ENCODE assay signal across 13 cellular contexts in the genomic region with DNA sequence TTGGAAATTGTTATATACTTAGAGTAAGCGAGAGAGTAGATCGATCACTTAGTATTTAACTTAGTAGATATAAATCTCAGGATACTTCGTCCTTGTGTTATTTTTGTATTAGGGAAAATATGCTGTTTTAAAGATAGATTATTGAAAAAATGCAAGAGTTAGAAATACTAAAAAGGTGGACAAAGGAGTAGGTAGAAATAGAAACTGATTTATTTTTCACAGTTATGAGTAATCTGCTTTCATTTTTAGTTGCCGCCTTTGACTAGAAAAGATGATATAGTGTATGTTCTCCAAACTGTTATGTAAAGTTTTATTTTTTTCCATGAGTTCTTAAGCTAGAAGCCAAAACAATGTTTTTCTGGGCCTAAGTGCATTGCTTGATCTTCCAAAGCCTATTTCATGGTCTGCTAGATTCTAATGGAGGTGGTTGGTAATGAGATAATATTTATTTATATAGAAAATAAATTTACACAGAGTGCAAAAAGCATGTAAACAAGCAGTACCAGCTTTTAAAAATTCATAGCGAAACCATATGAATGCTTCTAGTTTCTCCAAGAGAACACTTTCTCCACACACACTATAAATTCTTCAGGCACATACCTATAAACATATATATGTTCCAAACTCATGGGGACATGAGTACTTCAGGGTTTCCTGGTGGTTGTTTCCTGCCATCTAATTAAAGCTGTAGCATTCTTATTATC.
DNase-seq lines count a peak whose midpoint lies in the region; ATAC-seq, FAIRE-seq and TF ChIP-seq lines count a peak whose summit lies in the region.
"Had no signal": no experiment of that assay in that cellular context is flagged by ENCODE, and none has a peak within 500 bp of the region (broad histone marks: within the 10 kb centered on the region; RNA-seq: fewer than 3 reads in every experiment).

No MANE protein-coding gene starts in this region.

- TF ChIP-seq EP300 in GM12878 (IDR thresholded peaks at IDR 0.05; ENCODE audit: borderline replicate concordance in 1 of 2, control insufficient read depth in 1 of 2, low read depth in 2 of 2, low read length in 2 of 2) = peak in 1 of 2 experiments; percentile 53; a peak in 2 of 4 replicates

- ATAC-seq in GM19395 (IDR thresholded peaks at IDR 0.05; ENCODE audit: unreplicated experiment) = peak; percentile 80
- ATAC-seq in HG02973 (IDR thresholded peaks at IDR 0.05; ENCODE audit: unreplicated experiment) = peak; percentile 73
- peak; percentile 79 for ATAC-seq in GM12878
- no peak for ATAC-seq in heart right ventricle
- ATAC-seq: left colon had no signal

- 2% methylated on average over 5 of the region's 5 CpGs for WGBS in GM12878 (ENCODE audit: insufficient coverage, insufficient replicate concordance, low lambda C conversion rate, missing lambda C conversion rate)
- 87 to 92% methylated on average over 5 of the region's 5 CpGs for WGBS in heart right ventricle, 2 donors

- peak overlapping the region; percentile 52; the same call in 1 of the 2 replicates for H2AFZ ChIP-seq in GM12878 (ENCODE audit: control insufficient read depth, low read depth, low read length)

- intact Hi-C loops in GM12878 (cut with micrococcal nuclease; ENCODE audit: unreplicated experiment) (no loop called here), heart right ventricle (cut with DNase I) (no loop called here)

- H3K4me3 ChIP-seq in GM12878 (no peak overlapping the region; the same call in 1 of the 2 replicates), heart right ventricle (no peak overlapping the region)
- H3K4me3 ChIP-seq: testis had no signal

- TF ChIP-seq CTCF in GM10266 (IDR thresholded peaks at IDR 0.05; ENCODE audit: control insufficient read depth, insufficient read depth, low read depth, missing control alignments) (no peak), GM12878 (IDR thresholded peaks at IDR 0.05 in 2 of 3, conservative IDR thresholded peaks at IDR 0.05 in 1 of 3; ENCODE audit: control insufficient read depth in 2 of 3, extremely low read depth in 1 of 3, insufficient read depth in 1 of 3, low read depth in 3 of 3, low read length in 3 of 3) (no peak), heart right ventricle (IDR thresholded peaks at IDR 0.05) (no peak)

- peak overlapping the region; percentile 70 for H3K4me2 ChIP-seq in GM12878 (ENCODE audit: control insufficient read depth, insufficient read depth)

- no peaks in the 10 kb centered on the region for H3K36me3 ChIP-seq in GM12878 (ENCODE audit: control insufficient read depth in 2 of 2, insufficient read depth in 2 of 2, low read length in 1 of 2)
- no peaks in the 10 kb centered on the region for H3K36me3 ChIP-seq in heart right ventricle

- no peak for TF ChIP-seq RAD21 in GM12878 (IDR thresholded peaks at IDR 0.05; ENCODE audit: insufficient read depth, low read depth, low read length)

- H3K27me3 ChIP-seq in GM12878 (replicated peaks in 1 of 2; ENCODE audit: control insufficient read depth in 2 of 2, insufficient read depth in 2 of 2, low read length in 1 of 2) (no peaks in the 10 kb centered on the region), heart right ventricle (no peaks in the 10 kb centered on the region)
- H3K27me3 ChIP-seq: testis had no signal

- no peak for FAIRE-seq in GM12878 (lab: Jason Lieb, UNC)
- FAIRE-seq: H1 had no signal

- DNase-seq in GM10266 (ENCODE audit: extremely low spot score) = peak; percentile 24
- DNase-seq in GM12878 (ENCODE audit: low read depth, low spot score) = peak; percentile 21
- no peak for DNase-seq in COR-L47 (lab: John Stamatoyannopoulos, UW)
- no peak for DNase-seq in heart right ventricle
- no peak for DNase-seq in HuH-7.5 (ENCODE audit: low spot score)
- no peak for DNase-seq in NCI-H2196 treated with DMSO at 0.1 percent for 48 hours (lab: John Stamatoyannopoulos, UW; ENCODE audit: unreplicated experiment)
- DNase-seq: NCI-H1436 had no signal

- no peak for TF ChIP-seq POLR2A in GM12878 (IDR thresholded peaks at IDR 0.05; ENCODE audit: low read depth, low read length)

- peak overlapping the region; percentile 45 for H3K27ac ChIP-seq in GM12878 (ENCODE audit: control insufficient read depth, insufficient read depth)
- H3K27ac ChIP-seq in heart right ventricle = no peak overlapping the region
- H3K27ac ChIP-seq: C4-2B, testis had no signal

- H3K9ac ChIP-seq in GM12878 (ENCODE audit: control insufficient read depth, insufficient read depth, low read length) = no peak overlapping the region

- POLR2A ChIA-PET in GM12878 (lab: Charles Lee) = interaction anchor here (1.3 kb wide), 1 partner anchor 61 kb away, joined by 4 read pairs; a partner anchor contains a TSS

- SMC1A ChIA-PET in GM12878 (lab: Charles Lee; ENCODE audit: uncharacterized antibody, unreplicated experiment) = interaction anchor here (0.6 to 7.5 kb wide), 4 partner anchors 27 to 195 kb away, joined by 3 to 53 read pairs (median 4); no protein-coding TSS in a partner anchor

- H3K9me3 ChIP-seq in GM12878 (replicated peaks; ENCODE audit: control insufficient read depth, insufficient read depth, low read length) = no peaks in the 10 kb centered on the region
- no peaks in the 10 kb centered on the region for H3K9me3 ChIP-seq in heart right ventricle
- H3K9me3 ChIP-seq: testis had no signal

- no peaks in the 10 kb centered on the region for H3K79me2 ChIP-seq in GM12878 (ENCODE audit: control insufficient read depth, insufficient read depth, low read length)

- no peaks in the 10 kb centered on the region for H4K20me1 ChIP-seq in GM12878 (ENCODE audit: control insufficient read depth, insufficient read depth)

- RAD21 ChIA-PET in GM12878 (lab: Charles Lee; ENCODE audit: unreplicated experiment) = interaction anchor here (0.8 to 1.4 kb wide), 3 partner anchors 43 to 61 kb away, joined by 3 to 6 read pairs (median 5); a partner anchor contains a TSS

- CTCF ChIA-PET in GM12878 (lab: Yijun Ruan, JAX) = interaction anchor here (0.7 to 3.0 kb wide), 3 partner anchors 14 to 61 kb away, joined by 3 to 14 read pairs (median 7); a partner anchor contains a TSS

- BruUV-seq in GM12878 (replicated peaks; lab: Mats Ljungman, UMichigan) = no TSS peak

- H3K4me1 ChIP-seq in GM12878 (ENCODE audit: control insufficient read depth, insufficient read depth, low read length) (peaks cover 33% of the 10 kb centered on the region), heart right ventricle (peaks cover 0 to 16% (median 0%) of the 10 kb centered on the region in 9 donors)
- H3K4me1 ChIP-seq: testis had no signal

- in situ Hi-C loops in GM12878 (cut with MboI) = no loop called here

TF ChIP-seq in GM12878, 131 proteins besides CTCF, POLR2A, EP300 and RAD21 (continues in another document):
- TF ChIP-seq NFIC (IDR thresholded peaks at IDR 0.05; ENCODE audit: low read depth, low read length) (peak; percentile 92), EED (IDR thresholded peaks at IDR 0.05; ENCODE audit: low read depth) (no peak), MTA2 (IDR thresholded peaks at IDR 0.05; ENCODE audit: low read depth) (peak; percentile 56)
- TF ChIP-seq, protein P1, sequence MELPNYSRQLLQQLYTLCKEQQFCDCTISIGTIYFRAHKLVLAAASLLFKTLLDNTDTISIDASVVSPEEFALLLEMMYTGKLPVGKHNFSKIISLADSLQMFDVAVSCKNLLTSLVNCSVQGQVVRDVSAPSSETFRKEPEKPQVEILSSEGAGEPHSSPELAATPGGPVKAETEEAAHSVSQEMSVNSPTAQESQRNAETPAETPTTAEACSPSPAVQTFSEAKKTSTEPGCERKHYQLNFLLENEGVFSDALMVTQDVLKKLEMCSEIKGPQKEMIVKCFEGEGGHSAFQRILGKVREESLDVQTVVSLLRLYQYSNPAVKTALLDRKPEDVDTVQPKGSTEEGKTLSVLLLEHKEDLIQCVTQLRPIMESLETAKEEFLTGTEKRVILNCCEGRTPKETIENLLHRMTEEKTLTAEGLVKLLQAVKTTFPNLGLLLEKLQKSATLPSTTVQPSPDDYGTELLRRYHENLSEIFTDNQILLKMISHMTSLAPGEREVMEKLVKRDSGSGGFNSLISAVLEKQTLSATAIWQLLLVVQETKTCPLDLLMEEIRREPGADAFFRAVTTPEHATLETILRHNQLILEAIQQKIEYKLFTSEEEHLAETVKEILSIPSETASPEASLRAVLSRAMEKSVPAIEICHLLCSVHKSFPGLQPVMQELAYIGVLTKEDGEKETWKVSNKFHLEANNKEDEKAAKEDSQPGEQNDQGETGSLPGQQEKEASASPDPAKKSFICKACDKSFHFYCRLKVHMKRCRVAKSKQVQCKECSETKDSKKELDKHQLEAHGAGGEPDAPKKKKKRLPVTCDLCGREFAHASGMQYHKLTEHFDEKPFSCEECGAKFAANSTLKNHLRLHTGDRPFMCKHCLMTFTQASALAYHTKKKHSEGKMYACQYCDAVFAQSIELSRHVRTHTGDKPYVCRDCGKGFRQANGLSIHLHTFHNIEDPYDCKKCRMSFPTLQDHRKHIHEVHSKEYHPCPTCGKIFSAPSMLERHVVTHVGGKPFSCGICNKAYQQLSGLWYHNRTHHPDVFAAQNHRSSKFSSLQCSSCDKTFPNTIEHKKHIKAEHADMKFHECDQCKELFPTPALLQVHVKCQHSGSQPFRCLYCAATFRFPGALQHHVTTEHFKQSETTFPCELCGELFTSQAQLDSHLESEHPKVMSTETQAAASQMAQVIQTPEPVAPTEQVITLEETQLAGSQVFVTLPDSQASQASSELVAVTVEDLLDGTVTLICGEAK (IDR thresholded peaks at IDR 0.05; ENCODE audit: borderline replicate concordance) = peak; percentile 54
- TF ChIP-seq, protein P2, sequence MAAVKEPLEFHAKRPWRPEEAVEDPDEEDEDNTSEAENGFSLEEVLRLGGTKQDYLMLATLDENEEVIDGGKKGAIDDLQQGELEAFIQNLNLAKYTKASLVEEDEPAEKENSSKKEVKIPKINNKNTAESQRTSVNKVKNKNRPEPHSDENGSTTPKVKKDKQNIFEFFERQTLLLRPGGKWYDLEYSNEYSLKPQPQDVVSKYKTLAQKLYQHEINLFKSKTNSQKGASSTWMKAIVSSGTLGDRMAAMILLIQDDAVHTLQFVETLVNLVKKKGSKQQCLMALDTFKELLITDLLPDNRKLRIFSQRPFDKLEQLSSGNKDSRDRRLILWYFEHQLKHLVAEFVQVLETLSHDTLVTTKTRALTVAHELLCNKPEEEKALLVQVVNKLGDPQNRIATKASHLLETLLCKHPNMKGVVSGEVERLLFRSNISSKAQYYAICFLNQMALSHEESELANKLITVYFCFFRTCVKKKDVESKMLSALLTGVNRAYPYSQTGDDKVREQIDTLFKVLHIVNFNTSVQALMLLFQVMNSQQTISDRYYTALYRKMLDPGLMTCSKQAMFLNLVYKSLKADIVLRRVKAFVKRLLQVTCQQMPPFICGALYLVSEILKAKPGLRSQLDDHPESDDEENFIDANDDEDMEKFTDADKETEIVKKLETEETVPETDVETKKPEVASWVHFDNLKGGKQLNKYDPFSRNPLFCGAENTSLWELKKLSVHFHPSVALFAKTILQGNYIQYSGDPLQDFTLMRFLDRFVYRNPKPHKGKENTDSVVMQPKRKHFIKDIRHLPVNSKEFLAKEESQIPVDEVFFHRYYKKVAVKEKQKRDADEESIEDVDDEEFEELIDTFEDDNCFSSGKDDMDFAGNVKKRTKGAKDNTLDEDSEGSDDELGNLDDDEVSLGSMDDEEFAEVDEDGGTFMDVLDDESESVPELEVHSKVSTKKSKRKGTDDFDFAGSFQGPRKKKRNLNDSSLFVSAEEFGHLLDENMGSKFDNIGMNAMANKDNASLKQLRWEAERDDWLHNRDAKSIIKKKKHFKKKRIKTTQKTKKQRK (IDR thresholded peaks at IDR 0.05; ENCODE audit: low read depth, low read length) = no peak

Comparison
In these comparisons a context has a peak if more than half of its experiments do, and no peak if none do; other contexts are left out.
1. DNase-seq: peak in GM10266 (single experiment) and GM12878 (single experiment); none in COR-L47 (single experiment), heart right ventricle (0 of 2), HuH-7.5 (single experiment) and NCI-H2196 treated with DMSO at 0.1 percent for 48 hours (single experiment).
2. ATAC-seq: peak in GM19395 (single experiment), HG02973 (single experiment) and GM12878 (single experiment); none in heart right ventricle (0 of 8).